1 cellular context compared by ENCODE assay signal in genomic region chr17:2244545-2245525, GRCh38.
TF ChIP-seq lines count a peak whose summit lies in the region.

No MANE protein-coding gene starts in this region.

TF ChIP-seq in GM12878, 131 proteins besides CTCF, POLR2A, EP300 and RAD21:
- no peak for TF ChIP-seq BCL11A (IDR thresholded peaks at IDR 0.05; ENCODE audit: low read depth, low read length)
- TF ChIP-seq, protein P1, sequence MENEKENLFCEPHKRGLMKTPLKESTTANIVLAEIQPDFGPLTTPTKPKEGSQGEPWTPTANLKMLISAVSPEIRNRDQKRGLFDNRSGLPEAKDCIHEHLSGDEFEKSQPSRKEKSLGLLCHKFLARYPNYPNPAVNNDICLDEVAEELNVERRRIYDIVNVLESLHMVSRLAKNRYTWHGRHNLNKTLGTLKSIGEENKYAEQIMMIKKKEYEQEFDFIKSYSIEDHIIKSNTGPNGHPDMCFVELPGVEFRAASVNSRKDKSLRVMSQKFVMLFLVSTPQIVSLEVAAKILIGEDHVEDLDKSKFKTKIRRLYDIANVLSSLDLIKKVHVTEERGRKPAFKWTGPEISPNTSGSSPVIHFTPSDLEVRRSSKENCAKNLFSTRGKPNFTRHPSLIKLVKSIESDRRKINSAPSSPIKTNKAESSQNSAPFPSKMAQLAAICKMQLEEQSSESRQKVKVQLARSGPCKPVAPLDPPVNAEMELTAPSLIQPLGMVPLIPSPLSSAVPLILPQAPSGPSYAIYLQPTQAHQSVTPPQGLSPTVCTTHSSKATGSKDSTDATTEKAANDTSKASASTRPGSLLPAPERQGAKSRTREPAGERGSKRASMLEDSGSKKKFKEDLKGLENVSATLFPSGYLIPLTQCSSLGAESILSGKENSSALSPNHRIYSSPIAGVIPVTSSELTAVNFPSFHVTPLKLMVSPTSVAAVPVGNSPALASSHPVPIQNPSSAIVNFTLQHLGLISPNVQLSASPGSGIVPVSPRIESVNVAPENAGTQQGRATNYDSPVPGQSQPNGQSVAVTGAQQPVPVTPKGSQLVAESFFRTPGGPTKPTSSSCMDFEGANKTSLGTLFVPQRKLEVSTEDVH (IDR thresholded peaks at IDR 0.05; ENCODE audit: low read depth, partially characterized antibody): no peak
- 0 out of 2 replicates have a peak, but pooled peaks have one; percentile 26 for TF ChIP-seq NBN (IDR thresholded peaks at IDR 0.05)
- peak; percentile 51; the same call in 1 of the 2 replicates for TF ChIP-seq BACH1 (IDR thresholded peaks at IDR 0.05; ENCODE audit: borderline replicate concordance)
- TF ChIP-seq MEF2A (IDR thresholded peaks at IDR 0.05; ENCODE audit: insufficient read depth, low read depth, low read length): 0 out of 2 replicates have a peak, but pooled peaks have one; percentile 16
- TF ChIP-seq ZNF384 (IDR thresholded peaks at IDR 0.05; ENCODE audit: borderline replicate concordance, low read depth, low read length): 0 out of 2 replicates have a peak, but pooled peaks have one; percentile 5
- peak; percentile 98 for TF ChIP-seq SMC3 (IDR thresholded peaks at IDR 0.05; ENCODE audit: borderline replicate concordance, low read length)
- TF ChIP-seq, protein P2, sequence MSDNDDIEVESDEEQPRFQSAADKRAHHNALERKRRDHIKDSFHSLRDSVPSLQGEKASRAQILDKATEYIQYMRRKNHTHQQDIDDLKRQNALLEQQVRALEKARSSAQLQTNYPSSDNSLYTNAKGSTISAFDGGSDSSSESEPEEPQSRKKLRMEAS (IDR thresholded peaks at IDR 0.05; ENCODE audit: low read depth, low read length): peak; percentile 58
- no peak for TF ChIP-seq SIN3A (IDR thresholded peaks at IDR 0.05; ENCODE audit: low read depth, low read length)
- TF ChIP-seq ZNF207 (IDR thresholded peaks at IDR 0.05; ENCODE audit: borderline replicate concordance): peak; percentile 71
- TF ChIP-seq, protein P3, sequence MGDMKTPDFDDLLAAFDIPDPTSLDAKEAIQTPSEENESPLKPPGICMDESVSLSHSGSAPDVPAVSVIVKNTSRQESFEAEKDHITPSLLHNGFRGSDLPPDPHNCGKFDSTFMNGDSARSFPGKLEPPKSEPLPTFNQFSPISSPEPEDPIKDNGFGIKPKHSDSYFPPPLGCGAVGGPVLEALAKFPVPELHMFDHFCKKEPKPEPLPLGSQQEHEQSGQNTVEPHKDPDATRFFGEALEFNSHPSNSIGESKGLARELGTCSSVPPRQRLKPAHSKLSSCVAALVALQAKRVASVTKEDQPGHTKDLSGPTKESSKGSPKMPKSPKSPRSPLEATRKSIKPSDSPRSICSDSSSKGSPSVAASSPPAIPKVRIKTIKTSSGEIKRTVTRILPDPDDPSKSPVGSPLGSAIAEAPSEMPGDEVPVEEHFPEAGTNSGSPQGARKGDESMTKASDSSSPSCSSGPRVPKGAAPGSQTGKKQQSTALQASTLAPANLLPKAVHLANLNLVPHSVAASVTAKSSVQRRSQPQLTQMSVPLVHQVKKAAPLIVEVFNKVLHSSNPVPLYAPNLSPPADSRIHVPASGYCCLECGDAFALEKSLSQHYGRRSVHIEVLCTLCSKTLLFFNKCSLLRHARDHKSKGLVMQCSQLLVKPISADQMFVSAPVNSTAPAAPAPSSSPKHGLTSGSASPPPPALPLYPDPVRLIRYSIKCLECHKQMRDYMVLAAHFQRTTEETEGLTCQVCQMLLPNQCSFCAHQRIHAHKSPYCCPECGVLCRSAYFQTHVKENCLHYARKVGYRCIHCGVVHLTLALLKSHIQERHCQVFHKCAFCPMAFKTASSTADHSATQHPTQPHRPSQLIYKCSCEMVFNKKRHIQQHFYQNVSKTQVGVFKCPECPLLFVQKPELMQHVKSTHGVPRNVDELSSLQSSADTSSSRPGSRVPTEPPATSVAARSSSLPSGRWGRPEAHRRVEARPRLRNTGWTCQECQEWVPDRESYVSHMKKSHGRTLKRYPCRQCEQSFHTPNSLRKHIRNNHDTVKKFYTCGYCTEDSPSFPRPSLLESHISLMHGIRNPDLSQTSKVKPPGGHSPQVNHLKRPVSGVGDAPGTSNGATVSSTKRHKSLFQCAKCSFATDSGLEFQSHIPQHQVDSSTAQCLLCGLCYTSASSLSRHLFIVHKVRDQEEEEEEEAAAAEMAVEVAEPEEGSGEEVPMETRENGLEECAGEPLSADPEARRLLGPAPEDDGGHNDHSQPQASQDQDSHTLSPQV (IDR thresholded peaks at IDR 0.05): peak; percentile 79; the same call in 1 of the 2 replicates
- TF ChIP-seq RAD51 (IDR thresholded peaks at IDR 0.05): peak; percentile 26; the same call in 1 of the 2 replicates
- no peak for TF ChIP-seq CEBPB (IDR thresholded peaks at IDR 0.05; ENCODE audit: borderline replicate concordance in 1 of 2, low read depth in 2 of 2, low read length in 2 of 2)
- TF ChIP-seq FOXM1 (IDR thresholded peaks at IDR 0.05; ENCODE audit: low read depth, low read length): 0 out of 2 replicates have a peak, but pooled peaks have one; percentile 38
- TF ChIP-seq SRF (IDR thresholded peaks at IDR 0.05; ENCODE audit: low read depth in 2 of 2, low read length in 2 of 2): peak in 1 of 2 experiments; percentile 39; a peak in 1 of 4 replicates
- peak; percentile 40; the same call in 1 of the 2 replicates for TF ChIP-seq MXI1 (IDR thresholded peaks at IDR 0.05; ENCODE audit: low read depth, low read length)
- TF ChIP-seq RB1 (IDR thresholded peaks at IDR 0.05; ENCODE audit: borderline replicate concordance): 0 out of 2 replicates have a peak, but pooled peaks have one; percentile 58
- TF ChIP-seq POU2F2 (IDR thresholded peaks at IDR 0.05; ENCODE audit: borderline replicate concordance, low read depth, low read length): peak; percentile 69; the same call in 1 of the 3 replicates
- peak; percentile 42 to 49; a peak in 3 of 4 replicates for TF ChIP-seq IKZF2 (IDR thresholded peaks at IDR 0.05)
- TF ChIP-seq YY1 (IDR thresholded peaks at IDR 0.05; ENCODE audit: low read depth, low read length): peak; percentile 81; the same call in 1 of the 2 replicates
- TF ChIP-seq, protein P4, sequence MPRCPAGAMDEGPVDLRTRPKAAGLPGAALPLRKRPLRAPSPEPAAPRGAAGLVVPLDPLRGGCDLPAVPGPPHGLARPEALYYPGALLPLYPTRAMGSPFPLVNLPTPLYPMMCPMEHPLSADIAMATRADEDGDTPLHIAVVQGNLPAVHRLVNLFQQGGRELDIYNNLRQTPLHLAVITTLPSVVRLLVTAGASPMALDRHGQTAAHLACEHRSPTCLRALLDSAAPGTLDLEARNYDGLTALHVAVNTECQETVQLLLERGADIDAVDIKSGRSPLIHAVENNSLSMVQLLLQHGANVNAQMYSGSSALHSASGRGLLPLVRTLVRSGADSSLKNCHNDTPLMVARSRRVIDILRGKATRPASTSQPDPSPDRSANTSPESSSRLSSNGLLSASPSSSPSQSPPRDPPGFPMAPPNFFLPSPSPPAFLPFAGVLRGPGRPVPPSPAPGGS (IDR thresholded peaks at IDR 0.05; ENCODE audit: borderline replicate concordance, insufficient read depth, low read depth, low read length, poor library complexity, severe bottlenecking): no peak
- TF ChIP-seq BHLHE40 (IDR thresholded peaks at IDR 0.05; ENCODE audit: borderline replicate concordance in 1 of 2, low read depth in 2 of 2, low read length in 1 of 2): peak; percentile 89 to 92
- peak; percentile 20 for TF ChIP-seq MEF2B (IDR thresholded peaks at IDR 0.05; ENCODE audit: partially characterized antibody, poor library complexity, severe bottlenecking)
- TF ChIP-seq ATF7 (IDR thresholded peaks at IDR 0.05; ENCODE audit: low read depth): 0 out of 2 replicates have a peak, but pooled peaks have one; percentile 22
- TF ChIP-seq, protein P5, sequence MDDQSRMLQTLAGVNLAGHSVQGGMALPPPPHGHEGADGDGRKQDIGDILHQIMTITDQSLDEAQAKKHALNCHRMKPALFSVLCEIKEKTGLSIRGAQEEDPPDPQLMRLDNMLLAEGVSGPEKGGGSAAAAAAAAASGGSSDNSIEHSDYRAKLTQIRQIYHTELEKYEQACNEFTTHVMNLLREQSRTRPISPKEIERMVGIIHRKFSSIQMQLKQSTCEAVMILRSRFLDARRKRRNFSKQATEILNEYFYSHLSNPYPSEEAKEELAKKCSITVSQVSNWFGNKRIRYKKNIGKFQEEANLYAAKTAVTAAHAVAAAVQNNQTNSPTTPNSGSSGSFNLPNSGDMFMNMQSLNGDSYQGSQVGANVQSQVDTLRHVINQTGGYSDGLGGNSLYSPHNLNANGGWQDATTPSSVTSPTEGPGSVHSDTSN (IDR thresholded peaks at IDR 0.05; ENCODE audit: insufficient replicate concordance, low read depth, low read length): peak; percentile 58
- TF ChIP-seq POLR2AphosphoS5 (IDR thresholded peaks at IDR 0.05; ENCODE audit: low read length): no peak
- peak; percentile 57 for TF ChIP-seq IKZF1 (conservative IDR thresholded peaks at IDR 0.05)
- peak; percentile 94 for TF ChIP-seq TCF12 (IDR thresholded peaks at IDR 0.05; ENCODE audit: low read depth, low read length)
- no peak for TF ChIP-seq PAX5 (IDR thresholded peaks at IDR 0.05; ENCODE audit: borderline replicate concordance, low read depth, low read length)
- TF ChIP-seq SP1 (IDR thresholded peaks at IDR 0.05; ENCODE audit: low read depth, low read length): no peak
- TF ChIP-seq TCF3 (IDR thresholded peaks at IDR 0.05; ENCODE audit: borderline replicate concordance, insufficient read depth, low read depth, low read length): peak; percentile 86; the same call in 1 of the 2 replicates
- TF ChIP-seq ZNF217 (IDR thresholded peaks at IDR 0.05): no peak
- TF ChIP-seq RELA (IDR thresholded peaks at IDR 0.05; ENCODE audit: borderline replicate concordance, partially characterized antibody): peak; percentile 78
- no peak for TF ChIP-seq NR2C2 (IDR thresholded peaks at IDR 0.05; ENCODE audit: borderline replicate concordance, control insufficient read depth, insufficient read length, low read depth)
- TF ChIP-seq, protein P6, sequence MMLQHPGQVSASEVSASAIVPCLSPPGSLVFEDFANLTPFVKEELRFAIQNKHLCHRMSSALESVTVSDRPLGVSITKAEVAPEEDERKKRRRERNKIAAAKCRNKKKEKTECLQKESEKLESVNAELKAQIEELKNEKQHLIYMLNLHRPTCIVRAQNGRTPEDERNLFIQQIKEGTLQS (IDR thresholded peaks at IDR 0.05; ENCODE audit: borderline replicate concordance, extremely low read depth, low read depth, low read length): no peak
- no peak for TF ChIP-seq EZH2 (IDR thresholded peaks at IDR 0.05; ENCODE audit: borderline replicate concordance, control insufficient read depth, low read depth, low read length)
- TF ChIP-seq SMARCA5 (IDR thresholded peaks at IDR 0.05): peak; percentile 83; the same call in 1 of the 2 replicates
- peak; percentile 34; the same call in 1 of the 2 replicates for TF ChIP-seq LARP7 (IDR thresholded peaks at IDR 0.05)
- TF ChIP-seq, protein P7, sequence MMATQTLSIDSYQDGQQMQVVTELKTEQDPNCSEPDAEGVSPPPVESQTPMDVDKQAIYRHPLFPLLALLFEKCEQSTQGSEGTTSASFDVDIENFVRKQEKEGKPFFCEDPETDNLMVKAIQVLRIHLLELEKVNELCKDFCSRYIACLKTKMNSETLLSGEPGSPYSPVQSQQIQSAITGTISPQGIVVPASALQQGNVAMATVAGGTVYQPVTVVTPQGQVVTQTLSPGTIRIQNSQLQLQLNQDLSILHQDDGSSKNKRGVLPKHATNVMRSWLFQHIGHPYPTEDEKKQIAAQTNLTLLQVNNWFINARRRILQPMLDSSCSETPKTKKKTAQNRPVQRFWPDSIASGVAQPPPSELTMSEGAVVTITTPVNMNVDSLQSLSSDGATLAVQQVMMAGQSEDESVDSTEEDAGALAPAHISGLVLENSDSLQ (IDR thresholded peaks at IDR 0.05): peak; percentile 56; the same call in 1 of the 2 replicates
- 0 out of 2 replicates have a peak, but pooled peaks have one; percentile 47 for TF ChIP-seq HDGF (IDR thresholded peaks at IDR 0.05)
- 0 out of 2 replicates have a peak, but pooled peaks have one; percentile 52 for TF ChIP-seq GATAD2B (conservative IDR thresholded peaks at IDR 0.05; ENCODE audit: low read depth)
- TF ChIP-seq, protein P8, sequence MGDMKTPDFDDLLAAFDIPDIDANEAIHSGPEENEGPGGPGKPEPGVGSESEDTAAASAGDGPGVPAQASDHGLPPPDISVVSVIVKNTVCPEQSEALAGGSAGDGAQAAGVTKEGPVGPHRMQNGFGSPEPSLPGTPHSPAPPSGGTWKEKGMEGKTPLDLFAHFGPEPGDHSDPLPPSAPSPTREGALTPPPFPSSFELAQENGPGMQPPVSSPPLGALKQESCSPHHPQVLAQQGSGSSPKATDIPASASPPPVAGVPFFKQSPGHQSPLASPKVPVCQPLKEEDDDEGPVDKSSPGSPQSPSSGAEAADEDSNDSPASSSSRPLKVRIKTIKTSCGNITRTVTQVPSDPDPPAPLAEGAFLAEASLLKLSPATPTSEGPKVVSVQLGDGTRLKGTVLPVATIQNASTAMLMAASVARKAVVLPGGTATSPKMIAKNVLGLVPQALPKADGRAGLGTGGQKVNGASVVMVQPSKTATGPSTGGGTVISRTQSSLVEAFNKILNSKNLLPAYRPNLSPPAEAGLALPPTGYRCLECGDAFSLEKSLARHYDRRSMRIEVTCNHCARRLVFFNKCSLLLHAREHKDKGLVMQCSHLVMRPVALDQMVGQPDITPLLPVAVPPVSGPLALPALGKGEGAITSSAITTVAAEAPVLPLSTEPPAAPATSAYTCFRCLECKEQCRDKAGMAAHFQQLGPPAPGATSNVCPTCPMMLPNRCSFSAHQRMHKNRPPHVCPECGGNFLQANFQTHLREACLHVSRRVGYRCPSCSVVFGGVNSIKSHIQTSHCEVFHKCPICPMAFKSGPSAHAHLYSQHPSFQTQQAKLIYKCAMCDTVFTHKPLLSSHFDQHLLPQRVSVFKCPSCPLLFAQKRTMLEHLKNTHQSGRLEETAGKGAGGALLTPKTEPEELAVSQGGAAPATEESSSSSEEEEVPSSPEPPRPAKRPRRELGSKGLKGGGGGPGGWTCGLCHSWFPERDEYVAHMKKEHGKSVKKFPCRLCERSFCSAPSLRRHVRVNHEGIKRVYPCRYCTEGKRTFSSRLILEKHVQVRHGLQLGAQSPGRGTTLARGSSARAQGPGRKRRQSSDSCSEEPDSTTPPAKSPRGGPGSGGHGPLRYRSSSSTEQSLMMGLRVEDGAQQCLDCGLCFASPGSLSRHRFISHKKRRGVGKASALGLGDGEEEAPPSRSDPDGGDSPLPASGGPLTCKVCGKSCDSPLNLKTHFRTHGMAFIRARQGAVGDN (IDR thresholded peaks at IDR 0.05): peak; percentile 95
- TF ChIP-seq, protein P9, sequence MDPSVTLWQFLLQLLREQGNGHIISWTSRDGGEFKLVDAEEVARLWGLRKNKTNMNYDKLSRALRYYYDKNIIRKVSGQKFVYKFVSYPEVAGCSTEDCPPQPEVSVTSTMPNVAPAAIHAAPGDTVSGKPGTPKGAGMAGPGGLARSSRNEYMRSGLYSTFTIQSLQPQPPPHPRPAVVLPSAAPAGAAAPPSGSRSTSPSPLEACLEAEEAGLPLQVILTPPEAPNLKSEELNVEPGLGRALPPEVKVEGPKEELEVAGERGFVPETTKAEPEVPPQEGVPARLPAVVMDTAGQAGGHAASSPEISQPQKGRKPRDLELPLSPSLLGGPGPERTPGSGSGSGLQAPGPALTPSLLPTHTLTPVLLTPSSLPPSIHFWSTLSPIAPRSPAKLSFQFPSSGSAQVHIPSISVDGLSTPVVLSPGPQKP (IDR thresholded peaks at IDR 0.05; ENCODE audit: low read depth, low read length): no peak
- peak; percentile 81 for TF ChIP-seq EED (IDR thresholded peaks at IDR 0.05; ENCODE audit: low read depth)
